8 cellular contexts compared by ENCODE assay signal in the genomic region with DNA sequence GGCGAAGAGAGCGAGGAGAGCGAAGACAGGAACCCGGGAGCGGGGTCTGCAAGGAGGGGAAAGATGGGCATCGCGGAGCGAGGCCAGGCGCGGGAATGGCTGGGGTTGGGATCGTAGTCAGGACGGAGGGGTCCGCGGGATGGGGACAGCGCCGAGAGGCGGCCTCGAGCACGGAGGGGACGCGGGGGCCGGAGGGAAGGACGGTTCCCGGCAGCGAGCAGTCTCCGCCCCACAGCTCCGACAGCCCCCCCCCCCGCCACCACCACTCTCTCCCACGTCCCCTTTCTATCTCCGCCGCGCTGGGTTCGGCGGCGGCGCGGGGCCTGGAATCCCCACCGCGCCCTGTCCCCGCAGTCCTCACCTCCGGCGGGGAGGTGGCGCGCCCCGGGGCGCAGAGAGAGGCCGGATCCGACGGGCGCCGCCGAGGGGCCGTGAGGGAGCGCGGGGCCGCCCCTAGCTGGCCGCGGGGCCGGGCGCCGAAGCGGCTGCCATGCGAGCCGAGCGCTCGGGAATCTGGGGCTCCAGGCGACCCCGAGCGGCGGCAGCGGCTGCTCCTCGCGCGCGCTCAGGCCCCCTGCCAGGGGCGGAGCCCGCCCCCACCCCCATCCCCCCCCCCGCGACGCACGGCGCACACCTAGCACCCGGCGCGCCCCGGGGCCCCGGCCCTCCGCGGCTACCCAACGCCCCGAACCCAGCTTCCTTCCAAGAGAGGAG. TPM values are rescaled to one million over a fixed set of nuclear protein-coding genes. Genes with fewer than 3 reads are reported as not detected.
A peak's percentile ranks its signal among the peaks of the same experiment; 100 is the strongest.
DNase-seq lines count a peak whose midpoint lies in the region; ATAC-seq and TF ChIP-seq lines count a peak whose summit lies in the region.

A gene with protein sequence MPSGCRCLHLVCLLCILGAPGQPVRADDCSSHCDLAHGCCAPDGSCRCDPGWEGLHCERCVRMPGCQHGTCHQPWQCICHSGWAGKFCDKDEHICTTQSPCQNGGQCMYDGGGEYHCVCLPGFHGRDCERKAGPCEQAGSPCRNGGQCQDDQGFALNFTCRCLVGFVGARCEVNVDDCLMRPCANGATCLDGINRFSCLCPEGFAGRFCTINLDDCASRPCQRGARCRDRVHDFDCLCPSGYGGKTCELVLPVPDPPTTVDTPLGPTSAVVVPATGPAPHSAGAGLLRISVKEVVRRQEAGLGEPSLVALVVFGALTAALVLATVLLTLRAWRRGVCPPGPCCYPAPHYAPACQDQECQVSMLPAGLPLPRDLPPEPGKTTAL (minus strand): TSS at position 515 of the 714 bp plus-strand sequence. CDS start 723 bp downstream, outside the sequence.

- H2BK12ac ChIP-seq in mesenchymal stem cell (ENCODE audit: low read length in 2 of 2): no peak within 1 kb of the TSS

- H2AFZ ChIP-seq in mesenchymal stem cell (ENCODE audit: low read depth, low read length): peak within 1 kb of the TSS; percentile 77

- H3K23ac ChIP-seq in mesenchymal stem cell (ENCODE audit: low read length in 2 of 2): peak within 1 kb of the TSS in 1 of 2 experiments; percentile 37

- no peaks in the 10 kb centered on the region for H3K27me3 Mint-ChIP-seq in CD4-positive, alpha-beta T cell

- peaks cover 21% of the 10 kb centered on the region for H3K4me1 Mint-ChIP-seq in CD4-positive, alpha-beta T cell (ENCODE audit: low read depth)

- TF ChIP-seq CTCF in CD4-positive, alpha-beta T cell (IDR thresholded peaks at IDR 0.05): no peak
- TF ChIP-seq CTCF in WERI-Rb-1 (IDR thresholded peaks at IDR 0.05; ENCODE audit: low read depth, low read length): no peak
- TF ChIP-seq CTCF in dorsolateral prefrontal cortex (IDR thresholded peaks at IDR 0.05 in 54 of 56, conservative IDR thresholded peaks at IDR 0.05 in 2 of 56; ENCODE audit: low read depth in 1 of 56, partially characterized antibody in 56 of 56): no peak

- H4K91ac ChIP-seq in mesenchymal stem cell (ENCODE audit: low read length): no peak within 1 kb of the TSS

- peak within 1 kb of the TSS in 1 of 2 experiments; percentile 18 for H3K14ac ChIP-seq in mesenchymal stem cell (ENCODE audit: low read length in 2 of 2)

- no peak within 1 kb of the TSS for H2BK120ac ChIP-seq in mesenchymal stem cell (ENCODE audit: low read depth, low read length)

- H3K18ac ChIP-seq in mesenchymal stem cell (ENCODE audit: low read depth in 1 of 2, low read length in 2 of 2): peak within 1 kb of the TSS in 1 of 2 experiments; percentile 43

- DNase-seq in CD4-positive, alpha-beta T cell: peak in 6 of 10 experiments; percentile 10 to 46 (median 20)
- DNase-seq in WERI-Rb-1 (no peak), dorsolateral prefrontal cortex (peak in 4 of 10 donors; percentile 36 to 64 (median 43)), mesenchymal stem cell (no peak), kidney tubule cell (ENCODE audit: low spot score) (no peak)

- H3K4me3 Mint-ChIP-seq in CD4-positive, alpha-beta T cell: peak within 1 kb of the TSS; percentile 88

- H2BK15ac ChIP-seq in mesenchymal stem cell (ENCODE audit: low read depth, poor library complexity, severe bottlenecking): no peak within 1 kb of the TSS

- no peaks in the 10 kb centered on the region for H3K9me3 Mint-ChIP-seq in CD4-positive, alpha-beta T cell

- H3K27me3 ChIP-seq in CD4-positive, alpha-beta T cell (ENCODE audit: control insufficient read depth, insufficient read depth, low read length): no peaks in the 10 kb centered on the region
- no peaks in the 10 kb centered on the region for H3K27me3 ChIP-seq in WERI-Rb-1 (ENCODE audit: insufficient read depth, low read depth, severe bottlenecking)
- peaks cover 0 to 6% (median 0%) of the 10 kb centered on the region in 45 donors for H3K27me3 ChIP-seq in dorsolateral prefrontal cortex
- peaks cover 18 to 20% of the 10 kb centered on the region in 2 experiments for H3K27me3 ChIP-seq in mesenchymal stem cell (ENCODE audit: control insufficient read depth in 1 of 2, insufficient read depth in 1 of 2, low read length in 2 of 2)
- peaks cover 13 to 19% of the 10 kb centered on the region in 2 donors for H3K27me3 ChIP-seq in stomach smooth muscle (ENCODE audit: control insufficient read depth in 1 of 2, insufficient read depth in 2 of 2, low read length in 2 of 2)

- peak; percentile 61 for ATAC-seq in CD4-positive, alpha-beta T cell (ENCODE audit: poor library complexity)
- ATAC-seq in HG02759 (IDR thresholded peaks at IDR 0.05; ENCODE audit: unreplicated experiment) (peak; percentile 35), HG02870 (IDR thresholded peaks at IDR 0.05; ENCODE audit: unreplicated experiment) (no peak)

- H3K27ac ChIP-seq in CD4-positive, alpha-beta T cell (ENCODE audit: low read depth, low read length): peak within 1 kb of the TSS; percentile 23
- H3K27ac ChIP-seq in WERI-Rb-1 (peak within 1 kb of the TSS; percentile 12; the same call in 1 of the 2 replicates), dorsolateral prefrontal cortex (peak within 1 kb of the TSS in 53 of 59 donors; percentile 2 to 87 (median 63)), mesenchymal stem cell (ENCODE audit: low read length, poor library complexity, severe bottlenecking) (no peak within 1 kb of the TSS), stomach smooth muscle (ENCODE audit: low read length) (no peak within 1 kb of the TSS)

- H3K9me3 ChIP-seq in CD4-positive, alpha-beta T cell (ENCODE audit: control insufficient read depth, low read length): no peaks in the 10 kb centered on the region
- H3K9me3 ChIP-seq in WERI-Rb-1 (ENCODE audit: severe bottlenecking) (no peaks in the 10 kb centered on the region), mesenchymal stem cell (ENCODE audit: control insufficient read depth, low read length) (no peaks in the 10 kb centered on the region), stomach smooth muscle (ENCODE audit: control insufficient read depth in 2 of 2, low read length in 2 of 2) (peaks cover 0 to 3% of the 10 kb centered on the region in 2 donors)

- H3K4me2 ChIP-seq in mesenchymal stem cell (ENCODE audit: low read length, poor library complexity, severe bottlenecking): peak within 1 kb of the TSS; percentile 78

- no peak within 1 kb of the TSS for H2BK5ac ChIP-seq in mesenchymal stem cell (ENCODE audit: low read depth, low read length, poor library complexity, severe bottlenecking)

- peaks cover 30% of the 10 kb centered on the region for H3K36me3 ChIP-seq in WERI-Rb-1
- H3K36me3 ChIP-seq in mesenchymal stem cell (ENCODE audit: control insufficient read depth in 1 of 2, insufficient read depth in 2 of 2, low read depth in 1 of 2, low read length in 2 of 2): peaks cover 25 to 28% of the 10 kb centered on the region in 2 experiments
- peaks cover 9 to 14% of the 10 kb centered on the region in 2 donors for H3K36me3 ChIP-seq in stomach smooth muscle (ENCODE audit: control insufficient read depth in 2 of 2, insufficient read depth in 2 of 2, low read length in 2 of 2)

- intact Hi-C loops in CD4-positive, alpha-beta T cell (cut with DNase I, micrococcal nuclease): loop anchor here (2.0 kb wide), 2 partner anchors 22 to 26 kb away; a partner anchor contains a TSS
- intact Hi-C loops in dorsolateral prefrontal cortex (cut with DNase I): loop anchor here (2.0 kb wide), 2 partner anchors 42 to 52 kb away; no protein-coding TSS in a partner anchor

- peak within 1 kb of the TSS; percentile 61 for H3K27ac Mint-ChIP-seq in CD4-positive, alpha-beta T cell

- peak within 1 kb of the TSS; percentile 74 for H3K4me3 ChIP-seq in WERI-Rb-1 (ENCODE audit: low read depth, low read length)
- H3K4me3 ChIP-seq in dorsolateral prefrontal cortex: peak within 1 kb of the TSS; percentile 38 to 80 (median 63)
- peak within 1 kb of the TSS; percentile 48 to 75 for H3K4me3 ChIP-seq in mesenchymal stem cell (ENCODE audit: insufficient read depth in 1 of 2, low read depth in 1 of 2, low read length in 2 of 2)
- H3K4me3 ChIP-seq in stomach smooth muscle (ENCODE audit: low read length in 2 of 2): peak within 1 kb of the TSS; percentile 53 to 70

- no peak within 1 kb of the TSS for H4K8ac ChIP-seq in mesenchymal stem cell (ENCODE audit: low read length)

- 2% methylated on average over 16 of the region's 91 CpGs for WGBS in mesenchymal stem cell

- CTCF ChIA-PET in CD4-positive, alpha-beta T cell (lab: Charles Lee): interaction anchor here (0.9 to 2.6 kb wide), 3 partner anchors 24 to 71 kb away, joined by 3 to 13 read pairs (median 4); no protein-coding TSS in a partner anchor

- POLR2A ChIA-PET in CD4-positive, alpha-beta T cell (lab: Charles Lee): interaction anchor here (1.0 to 2.7 kb wide), 7 partner anchors 22 to 85 kb away, joined by 3 to 13 read pairs (median 4); a partner anchor contains a TSS

- H3K36me3 Mint-ChIP-seq in CD4-positive, alpha-beta T cell (ENCODE audit: low read depth): peaks cover 19% of the 10 kb centered on the region

- no peak within 1 kb of the TSS for H2AK5ac ChIP-seq in mesenchymal stem cell (ENCODE audit: low read length, severe bottlenecking)

- peak within 1 kb of the TSS; percentile 26 for H3K9ac ChIP-seq in mesenchymal stem cell (ENCODE audit: low read length)
- peak within 1 kb of the TSS in 1 of 2 donors; percentile 48 for H3K9ac ChIP-seq in stomach smooth muscle (ENCODE audit: low read length in 2 of 2)

- peaks cover 16% of the 10 kb centered on the region for H3K4me1 ChIP-seq in mesenchymal stem cell (ENCODE audit: control insufficient read depth, insufficient read depth, low read depth, low read length)
- peaks cover 13% of the 10 kb centered on the region for H3K4me1 ChIP-seq in stomach smooth muscle (ENCODE audit: control insufficient read depth, insufficient read depth, low read length)

- no peak within 1 kb of the TSS for H3K4ac ChIP-seq in mesenchymal stem cell (ENCODE audit: low read depth in 1 of 2, low read length in 2 of 2)

- H3K79me1 ChIP-seq in mesenchymal stem cell (replicated peaks; ENCODE audit: low read length, poor library complexity, severe bottlenecking): no peaks in the 10 kb centered on the region

RNA-seq across cellular contexts. Expression of the gene that starts here (rescaled TPM):
- total RNA-seq in CD4-positive, alpha-beta T cell: under 1 TPM; 0.19 to 0.36 TPM
- total RNA-seq in dorsolateral prefrontal cortex: 10 to 100 TPM in 8 of 120 experiments, 1 to 10 TPM in 112; 1.9 to 12.6 (median 6.0) TPM
- polyA plus RNA-seq in mesenchymal stem cell (2013, experiment 1 of 2): 0.52 TPM
- polyA plus RNA-seq in mesenchymal stem cell (2013, experiment 2 of 2): 0.62 TPM

Comparison
In these comparisons a context has a peak if more than half of its experiments do, and no peak if none do; other contexts are left out.
1. Peak in DNase-seq, ATAC-seq and H3K27ac ChIP-seq in CD4-positive, alpha-beta T cell; RNA of the gene not detected or under 1 TPM.
2. H3K27ac ChIP-seq: peak in WERI-Rb-1 (single experiment) and dorsolateral prefrontal cortex (53 of 59); none in mesenchymal stem cell (single experiment) and stomach smooth muscle (single experiment).
3. Peak in every context shown above with its lines, with median percentiles within 50 percentile points of each other: H3K4me3 ChIP-seq.